28 cellular contexts compared by ENCODE assay signal in the genomic region with DNA sequence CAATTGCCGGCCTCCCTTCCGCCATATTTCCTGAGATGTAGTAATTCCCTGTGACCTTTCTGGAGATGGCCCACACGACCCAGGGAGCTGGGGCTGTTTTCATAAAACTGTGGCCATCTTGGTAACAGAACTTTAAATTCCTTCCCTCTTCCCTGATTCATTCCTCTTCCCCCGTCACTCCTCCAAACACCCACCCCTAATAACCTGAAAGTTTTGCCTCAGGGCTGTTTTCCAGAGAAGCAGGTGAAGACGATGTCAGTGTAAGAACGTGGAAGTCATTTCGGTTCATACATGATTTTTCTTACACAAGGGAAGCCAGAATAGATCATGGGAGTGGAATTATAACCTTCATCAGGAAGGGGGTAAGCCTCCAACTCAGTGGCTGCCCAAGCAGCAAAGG.
"Had no signal": no experiment of that assay in that cellular context is flagged by ENCODE, and none has a peak within 500 bp of the region (broad histone marks: within the 10 kb centered on the region; RNA-seq: fewer than 3 reads in every experiment).

No MANE protein-coding gene starts in this region.

- H2AFZ ChIP-seq: neural progenitor cell, parathyroid adenoma had no signal

- H3K27me3 ChIP-seq: neural progenitor cell, ovary, right lobe of liver, sigmoid colon, stomach, thyroid gland, tibial nerve, upper lobe of right lung, uterus had no signal

- H3K27ac Mint-ChIP-seq: natural killer cell; nephron; neural progenitor cell; progenitor cell of endocrine pancreas; stimulated activated effector memory CD8-positive, alpha-beta T cell treated with anti-CD3 and anti-CD28 coated beads, Interleukin-12 subunit alpha, Interleukin-12 subunit beta, amount 100 ng/mL, for 72 hours; stimulated activated naive B cell treated with anti-CD40 and anti-IgM and Interleukin-4, amounts not matched to agents 10 μg/mL and 1 μg/mL and 100 μg/mL, for 72 hours; stimulated activated naive CD8-positive, alpha-beta T cell treated with anti-CD3 and anti-CD28 coated beads, Interleukin-15, Interleukin-2, amounts not matched to agents 100 ng/mL and 50 ng/mL, for 24 hours; type B pancreatic cell had no signal

- ATAC-seq: natural killer cell; psoas muscle; right cardiac atrium; right lobe of liver; stimulated activated effector memory CD8-positive, alpha-beta T cell treated with anti-CD3 and anti-CD28 coated beads, Interleukin-12 subunit alpha, Interleukin-12 subunit beta, amount 100 ng/mL, for 72 hours; stimulated activated naive B cell treated with anti-CD40 and anti-IgM and Interleukin-4, amounts not matched to agents 10 μg/mL and 1 μg/mL and 100 μg/mL, for 72 hours; upper lobe of right lung had no signal

- H3K4me3 ChIP-seq: neural progenitor cell, ovary, psoas muscle, right lobe of liver, sigmoid colon, stomach, thoracic aorta, thyroid gland, tibial nerve, upper lobe of right lung, uterus had no signal

- H3K9me3 ChIP-seq: ovary, psoas muscle, right lobe of liver, sigmoid colon, stomach, thoracic aorta, thyroid gland, tibial nerve, upper lobe of right lung, uterus had no signal

- H3K4me2 ChIP-seq: neural progenitor cell had no signal

- H3K4me3 Mint-ChIP-seq: natural killer cell; nephron; neural progenitor cell; stimulated activated effector memory CD8-positive, alpha-beta T cell treated with anti-CD3 and anti-CD28 coated beads, Interleukin-12 subunit alpha, Interleukin-12 subunit beta, amount 100 ng/mL, for 72 hours; stimulated activated naive B cell treated with anti-CD40 and anti-IgM and Interleukin-4, amounts not matched to agents 10 μg/mL and 1 μg/mL and 100 μg/mL, for 72 hours; stimulated activated naive CD8-positive, alpha-beta T cell treated with anti-CD3 and anti-CD28 coated beads, Interleukin-15, Interleukin-2, amounts not matched to agents 100 ng/mL and 50 ng/mL, for 24 hours; type B pancreatic cell had no signal

- H3K36me3 Mint-ChIP-seq: natural killer cell; neural progenitor cell; stimulated activated effector memory CD8-positive, alpha-beta T cell treated with anti-CD3 and anti-CD28 coated beads, Interleukin-12 subunit alpha, Interleukin-12 subunit beta, amount 100 ng/mL, for 72 hours; stimulated activated naive B cell treated with anti-CD40 and anti-IgM and Interleukin-4, amounts not matched to agents 10 μg/mL and 1 μg/mL and 100 μg/mL, for 72 hours; type B pancreatic cell had no signal

- H3K36me3 ChIP-seq: neural progenitor cell, ovary, right lobe of liver, sigmoid colon, stomach, thoracic aorta, thyroid gland, tibial nerve, upper lobe of right lung, uterus had no signal

- DNase-seq: natural killer cell; occipital lobe; ovary; posterior cingulate gyrus; psoas muscle; right cardiac atrium; right lobe of liver; sigmoid colon; small intestine; stimulated activated CD4-positive, alpha-beta T cell treated with anti-CD3 and anti-CD28 coated beads, Interleukin-15, amount 100 ng/mL, for 24 hours; stimulated activated CD4-positive, alpha-beta T cell treated with anti-CD3 and anti-CD28 coated beads, Interleukin-2, amount 100 ng/mL, for 24 hours; stimulated activated CD4-positive, alpha-beta T cell treated with anti-CD3 and anti-CD28 coated beads, Interleukin-2, amount 100 ng/mL, for 48 hours; stimulated activated CD4-positive, alpha-beta T cell treated with anti-CD3 and anti-CD28 coated beads, Interleukin-4, amount 100 ng/mL, for 24 hours; stimulated activated naive B cell treated with anti-CD40 and anti-IgM and Interleukin-4, amounts not matched to agents 10 μg/mL and 1 μg/mL and 100 μg/mL, for 72 hours; stimulated activated naive CD4-positive, alpha-beta T cell treated with Interleukin-2 at 50 U/mL for 16 hours; stomach; thyroid gland; upper lobe of right lung; uterus had no signal

- H3K9me3 Mint-ChIP-seq: natural killer cell; neural progenitor cell; stimulated activated effector memory CD8-positive, alpha-beta T cell treated with anti-CD3 and anti-CD28 coated beads, Interleukin-12 subunit alpha, Interleukin-12 subunit beta, amount 100 ng/mL, for 72 hours had no signal

- H3K4me1 Mint-ChIP-seq: natural killer cell; nephron; neural progenitor cell; stimulated activated effector memory CD8-positive, alpha-beta T cell treated with anti-CD3 and anti-CD28 coated beads, Interleukin-12 subunit alpha, Interleukin-12 subunit beta, amount 100 ng/mL, for 72 hours; stimulated activated naive B cell treated with anti-CD40 and anti-IgM and Interleukin-4, amounts not matched to agents 10 μg/mL and 1 μg/mL and 100 μg/mL, for 72 hours had no signal

- H3K27me3 Mint-ChIP-seq: type B pancreatic cell had no signal

- H3K4me1 ChIP-seq: neural progenitor cell, parathyroid adenoma, psoas muscle, right lobe of liver, sigmoid colon, stomach, thyroid gland, tibial nerve, upper lobe of right lung, uterus had no signal

- H3K9ac ChIP-seq: neural progenitor cell, parathyroid adenoma had no signal

- H3K79me2 ChIP-seq: parathyroid adenoma had no signal

- H3K27ac ChIP-seq: neural progenitor cell, ovary, parathyroid adenoma, psoas muscle, right lobe of liver, sigmoid colon, stomach, thoracic aorta, thyroid gland, tibial nerve, upper lobe of right lung, uterus had no signal
